In genomic region chr13:33554919-33555791, GRCh38 we compare ENCODE assay signal across 9 cellular contexts.
DNase-seq lines count a peak whose midpoint lies in the region; ATAC-seq and TF ChIP-seq lines count a peak whose summit lies in the region.
"Had no signal": no experiment of that assay in that cellular context is flagged by ENCODE, and none has a peak within 500 bp of the region (broad histone marks: within the 10 kb centered on the region; RNA-seq: fewer than 3 reads in every experiment).

No MANE protein-coding gene starts in this region.

- no peaks in the 10 kb centered on the region for H3K27me3 ChIP-seq in esophagus squamous epithelium

- TF ChIP-seq CTCF in GM10266 (IDR thresholded peaks at IDR 0.05; ENCODE audit: control insufficient read depth, insufficient read depth, low read depth, missing control alignments), result no peak
- no peak for TF ChIP-seq CTCF in cardiac fibroblast (IDR thresholded peaks at IDR 0.05; ENCODE audit: low read depth, low read length)
- no peak for TF ChIP-seq CTCF in esophagus squamous epithelium (IDR thresholded peaks at IDR 0.05)

- no peak for TF ChIP-seq POLR2A in esophagus squamous epithelium (IDR thresholded peaks at IDR 0.05)

- H3K4me3 ChIP-seq in cardiac fibroblast (replicated peaks in 1 of 2; ENCODE audit: low read depth in 2 of 2, low read length in 2 of 2) (no peak overlapping the region), esophagus squamous epithelium (no peak overlapping the region)

- no peaks in the 10 kb centered on the region for H3K36me3 ChIP-seq in esophagus squamous epithelium

- no peaks in the 10 kb centered on the region for H3K9me3 ChIP-seq in esophagus squamous epithelium

- H3K4me1 ChIP-seq in esophagus squamous epithelium, result no peaks in the 10 kb centered on the region

- peak; percentile 32 for DNase-seq in GM10266 (ENCODE audit: extremely low spot score)
- DNase-seq in cardiac fibroblast (ENCODE audit: low read depth in 2 of 2), result peak; percentile 16 to 55
- DNase-seq in SW480 (ENCODE audit: low spot score), result no peak
- DNase-seq in NCI-H146 (lab: John Stamatoyannopoulos, UW), result no peak
- no peak for DNase-seq in OCI-M2 (lab: John Stamatoyannopoulos, UW; ENCODE audit: unreplicated experiment)
- no peak for DNase-seq in esophagus squamous epithelium (lab: John Stamatoyannopoulos, UW)
- DNase-seq: OCI-M1 had no signal

- WGBS in esophagus squamous epithelium, 2 donors, result 51 to 70% methylated on average over 3 of the region's 3 CpGs

- intact Hi-C loops in esophagus squamous epithelium (cut with DNase I), result loop anchor here (10.0 kb wide), 1 partner anchor 960 kb away; no protein-coding TSS in a partner anchor

- ATAC-seq in GM19452 (IDR thresholded peaks at IDR 0.05; ENCODE audit: unreplicated experiment) (peak; percentile 88), HG03045 (IDR thresholded peaks at IDR 0.05; ENCODE audit: unreplicated experiment) (peak; percentile 78)

- peak overlapping the region in 1 of 4 donors; percentile 20 for H3K27ac ChIP-seq in esophagus squamous epithelium

Comparison
In these comparisons a context has a peak if more than half of its experiments do, and no peak if none do; other contexts are left out.
1. DNase-seq: peak in GM10266 (single experiment) and cardiac fibroblast (2 of 2); none in SW480 (single experiment), NCI-H146 (single experiment), OCI-M2 (single experiment) and esophagus squamous epithelium (single experiment).